ENCODE assay signal across 9 cellular contexts in the genomic region with DNA sequence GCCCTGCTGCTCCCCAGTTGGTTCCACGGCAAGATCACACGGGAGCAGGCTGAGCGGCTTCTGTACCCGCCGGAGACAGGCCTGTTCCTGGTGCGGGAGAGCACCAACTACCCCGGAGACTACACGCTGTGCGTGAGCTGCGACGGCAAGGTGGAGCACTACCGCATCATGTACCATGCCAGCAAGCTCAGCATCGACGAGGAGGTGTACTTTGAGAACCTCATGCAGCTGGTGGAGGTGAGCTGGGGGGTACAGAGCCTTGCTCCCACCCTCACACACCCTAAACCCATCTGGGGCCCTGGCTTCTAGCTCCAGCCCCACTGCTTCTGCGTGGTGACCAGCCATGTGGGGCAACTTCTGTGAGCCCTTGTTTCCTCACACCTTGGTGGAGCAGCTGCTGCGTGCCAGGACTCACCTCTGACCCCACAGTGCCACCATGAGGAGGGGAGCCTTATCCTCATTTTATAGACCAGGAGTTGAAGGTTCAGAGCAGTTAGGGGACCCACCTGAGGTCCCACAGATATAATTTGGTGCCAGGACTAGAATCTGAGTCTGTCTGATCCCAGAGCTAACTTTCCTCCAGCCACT. TPM values are rescaled to one million over a fixed set of nuclear protein-coding genes. Genes with fewer than 3 reads are reported as not detected.
DNase-seq lines count a peak whose midpoint lies in the region; ATAC-seq, FAIRE-seq and TF ChIP-seq lines count a peak whose summit lies in the region.
"Had no signal": no experiment of that assay in that cellular context is flagged by ENCODE, and none has a peak within 500 bp of the region (broad histone marks: within the 10 kb centered on the region; RNA-seq: fewer than 3 reads in every experiment).

No MANE protein-coding gene starts in this region.

- DNase-seq in HepG2 (ENCODE audit: low spot score): no peak
- peak; percentile 65 for DNase-seq in OCI-LY7 (ENCODE audit: low spot score)
- DNase-seq in epithelial cell of prostate (ENCODE audit: low read depth, low spot score): no peak
- no peak for DNase-seq in trophoblast cell
- DNase-seq in aorta: no peak
- no peak for DNase-seq in hippocampal formation (lab: John Stamatoyannopoulos, UW)
- DNase-seq: NCI-H1694 treated with DMSO at 0.1 percent for 48 hours had no signal

- H2BK120ac ChIP-seq in trophoblast cell (ENCODE audit: insufficient read depth, low read length, poor library complexity): no peak overlapping the region

- H3K27ac ChIP-seq in liver (ENCODE audit: low read depth in 1 of 2, low read length in 2 of 2) (peak overlapping the region; percentile 76 to 77), HepG2 (ENCODE audit: extremely low read length, insufficient read depth, low read length) (no peak overlapping the region), OCI-LY7 (ENCODE audit: low read depth, low read length, poor library complexity, severe bottlenecking) (peak overlapping the region; percentile 61), epithelial cell of prostate (peak overlapping the region; percentile 88), trophoblast cell (ENCODE audit: low read depth, low read length) (no peak overlapping the region), aorta (ENCODE audit: low read depth in 1 of 2, low read length in 2 of 2) (no peak overlapping the region)

- FAIRE-seq in HepG2 (lab: Jason Lieb, UNC): no peak

- 81% methylated on average over 16 of the region's 16 CpGs for WGBS in liver
- WGBS in HepG2 (ENCODE audit: low lambda C conversion rate): 98% methylated on average over 14 of the region's 16 CpGs
- WGBS in trophoblast cell (ENCODE audit: extremely low coverage, insufficient coverage, insufficient read length): no CpG with 5 or more reads among the region's 16 CpGs
- WGBS in aorta, 2 donors: 86 to 87% methylated on average over 16 of the region's 16 CpGs

- TF ChIP-seq RAD21 in liver (IDR thresholded peaks at IDR 0.05): no peak
- TF ChIP-seq RAD21 in HepG2 (CRISPR knock-in tag; IDR thresholded peaks at IDR 0.05): no peak

- H3K9me3 ChIP-seq in liver (ENCODE audit: control insufficient read depth in 4 of 4, low read length in 3 of 4) (no peaks in the 10 kb centered on the region), HepG2 (ENCODE audit: low read length) (no peaks in the 10 kb centered on the region), OCI-LY7 (ENCODE audit: low read length) (no peaks in the 10 kb centered on the region), trophoblast cell (ENCODE audit: insufficient read depth, low read depth, low read length) (no peaks in the 10 kb centered on the region), aorta (ENCODE audit: control insufficient read depth, low read length) (no peaks in the 10 kb centered on the region)

- peak overlapping the region in 1 of 2 donors; percentile 10 for H3K9ac ChIP-seq in liver (ENCODE audit: low read depth in 1 of 2, low read length in 2 of 2)
- no peak overlapping the region for H3K9ac ChIP-seq in HepG2 (ENCODE audit: insufficient read depth, low read depth, low read length)
- no peak overlapping the region for H3K9ac ChIP-seq in trophoblast cell (ENCODE audit: low read length)

- no peak overlapping the region for H3K14ac ChIP-seq in trophoblast cell (ENCODE audit: low read length)

- no peak overlapping the region for H2BK12ac ChIP-seq in trophoblast cell (ENCODE audit: low read length)

- H2AFZ ChIP-seq in HepG2 (ENCODE audit: low read length) (no peak overlapping the region), OCI-LY7 (ENCODE audit: low read length) (no peak overlapping the region), trophoblast cell (ENCODE audit: insufficient read depth, low read length, poor library complexity) (no peak overlapping the region)

- H3K27me3 ChIP-seq in liver (ENCODE audit: control insufficient read depth in 4 of 4, insufficient read depth in 4 of 4, low read length in 3 of 4) (no peaks in the 10 kb centered on the region), HepG2 (ENCODE audit: control insufficient read depth in 1 of 2, insufficient read depth in 2 of 2, low read length in 2 of 2) (no peaks in the 10 kb centered on the region), trophoblast cell (ENCODE audit: insufficient read depth, low read length) (no peaks in the 10 kb centered on the region), aorta (ENCODE audit: control insufficient read depth in 1 of 2, insufficient read depth in 2 of 2, low read length in 1 of 2) (no peaks in the 10 kb centered on the region)

- no peak overlapping the region for H3K4ac ChIP-seq in trophoblast cell (ENCODE audit: low read depth, low read length)

- no peak overlapping the region for H4K12ac ChIP-seq in trophoblast cell (ENCODE audit: low read depth, low read length)

- BruUV-seq in HepG2 (replicated peaks; lab: Mats Ljungman, UMichigan) (no TSS peak), OCI-LY7 (replicated peaks; lab: Mats Ljungman, UMichigan) (no TSS peak)

- no peaks in the 10 kb centered on the region for H3K79me1 ChIP-seq in trophoblast cell (ENCODE audit: low read length)

- H3K23ac ChIP-seq in trophoblast cell (ENCODE audit: low read length): no peak overlapping the region

- H4K20me1 ChIP-seq in HepG2 (ENCODE audit: insufficient read depth, low read length): no peaks in the 10 kb centered on the region; the same call in 1 of the 2 replicates
- H4K20me1 ChIP-seq in OCI-LY7 (ENCODE audit: insufficient read depth, low read length): peaks cover 14% of the 10 kb centered on the region; the same call in 1 of the 2 replicates

- CTCF ChIA-PET in HepG2 (lab: Yijun Ruan, JAX; ENCODE audit: low intra/inter-chr PET ratio, low total read pairs): interaction anchor here (1.3 to 2.5 kb wide), 2 partner anchors 22 to 28 kb away, joined by 6 to 56 read pairs; no protein-coding TSS in a partner anchor
- CTCF ChIA-PET in OCI-LY7 (lab: Charles Lee; ENCODE audit: unreplicated experiment): interaction anchor here (0.6 to 1.8 kb wide), 6 partner anchors 12 to 22 kb away, joined by 4 to 8 read pairs (median 6); no protein-coding TSS in a partner anchor

- H3K4me1 ChIP-seq in liver (ENCODE audit: control insufficient read depth in 4 of 4, insufficient read depth in 4 of 4, low read length in 3 of 4): peaks cover 23 to 61% (median 51%) of the 10 kb centered on the region in 4 donors
- peaks cover 13% of the 10 kb centered on the region for H3K4me1 ChIP-seq in HepG2 (ENCODE audit: insufficient read depth, low read length)
- H3K4me1 ChIP-seq in OCI-LY7 (ENCODE audit: insufficient read depth, low read length, poor library complexity, severe bottlenecking): peaks cover 61% of the 10 kb centered on the region
- H3K4me1 ChIP-seq in trophoblast cell (ENCODE audit: control insufficient read depth in 1 of 2, insufficient read depth in 2 of 2, low read length in 2 of 2): no peaks in the 10 kb centered on the region
- H3K4me1 ChIP-seq in aorta (ENCODE audit: control insufficient read depth in 1 of 2, insufficient read depth in 2 of 2, low read length in 2 of 2): no peaks in the 10 kb centered on the region

- H3K36me3 ChIP-seq in liver (ENCODE audit: control insufficient read depth in 4 of 4, insufficient read depth in 3 of 4, low read depth in 1 of 4, low read length in 3 of 4) (peaks cover 8 to 39% (median 27%) of the 10 kb centered on the region in 4 donors), HepG2 (replicated peaks in 1 of 2; ENCODE audit: control insufficient read depth in 1 of 2, insufficient read depth in 2 of 2, low read length in 2 of 2) (peaks cover 20 to 41% of the 10 kb centered on the region in 2 experiments), OCI-LY7 (ENCODE audit: insufficient read depth, low read length) (peaks cover 92% of the 10 kb centered on the region), trophoblast cell (ENCODE audit: control insufficient read depth in 1 of 2, insufficient read depth in 2 of 2, low read length in 2 of 2) (peaks cover 56 to 59% of the 10 kb centered on the region in 2 experiments), aorta (ENCODE audit: control insufficient read depth in 1 of 2, insufficient read depth in 2 of 2, low read length in 1 of 2) (peaks cover 0 to 1% of the 10 kb centered on the region in 2 donors)

- ATAC-seq in HepG2 (no peak), GM21390 (IDR thresholded peaks at IDR 0.05; ENCODE audit: unreplicated experiment) (no peak), aorta (ENCODE audit: low FRiP score) (no peak)

- H3K4me2 ChIP-seq in HepG2 (ENCODE audit: low read depth, low read length): no peak overlapping the region
- peak overlapping the region; percentile 49; the same call in 1 of the 2 replicates for H3K4me2 ChIP-seq in OCI-LY7 (ENCODE audit: low read length)
- H3K4me2 ChIP-seq in trophoblast cell (ENCODE audit: low read length): no peak overlapping the region

- no peak overlapping the region for H4K8ac ChIP-seq in trophoblast cell (ENCODE audit: low read depth, low read length)

- no peak for TF ChIP-seq POLR2A in HepG2 (IDR thresholded peaks at IDR 0.05; ENCODE audit: insufficient read depth in 1 of 2, low read depth in 2 of 2, low read length in 2 of 2)

- no peak for TF ChIP-seq EP300 in HepG2 (IDR thresholded peaks at IDR 0.05; ENCODE audit: low read depth in 2 of 2, low read length in 2 of 2)
- TF ChIP-seq EP300 in HepG2 (CRISPR knock-in tag; IDR thresholded peaks at IDR 0.05; ENCODE audit: borderline replicate concordance): no peak

- no peaks in the 10 kb centered on the region for H3K9me2 ChIP-seq in OCI-LY7 (ENCODE audit: insufficient read depth, low read length)

- intact Hi-C loops in HepG2 (cut with micrococcal nuclease; ENCODE audit: unreplicated experiment) (no loop called here), OCI-LY7 (cut with micrococcal nuclease; ENCODE audit: unreplicated experiment) (no loop called here), aorta (cut with DNase I) (no loop called here)

- no peak overlapping the region for H4K91ac ChIP-seq in trophoblast cell (ENCODE audit: low read depth, low read length)

- no peak overlapping the region for H3K4me3 ChIP-seq in liver (ENCODE audit: low read depth in 1 of 3, low read length in 3 of 3)
- no peak overlapping the region for H3K4me3 ChIP-seq in HepG2 (replicated peaks in 1 of 3; ENCODE audit: insufficient read depth in 1 of 3, low read depth in 2 of 3, low read length in 3 of 3)
- H3K4me3 ChIP-seq in OCI-LY7 (ENCODE audit: low read depth, low read length, poor library complexity, severe bottlenecking): no peak overlapping the region
- H3K4me3 ChIP-seq in trophoblast cell (ENCODE audit: low read depth, low read length): no peak overlapping the region
- no peak overlapping the region for H3K4me3 ChIP-seq in aorta (ENCODE audit: low read length in 2 of 2)

- POLR2A ChIA-PET in HepG2 (lab: Yijun Ruan, JAX): no interaction called here
- POLR2A ChIA-PET in OCI-LY7 (lab: Charles Lee): interaction anchor here (0.6 to 1.3 kb wide), 6 partner anchors 11 to 201 kb away, joined by 3 to 9 read pairs (median 6); no protein-coding TSS in a partner anchor

- no peak overlapping the region for H3K18ac ChIP-seq in trophoblast cell (ENCODE audit: low read length)

- H2BK5ac ChIP-seq in trophoblast cell (ENCODE audit: low read depth, low read length, poor library complexity): no peak overlapping the region

- no peak overlapping the region for H2AK5ac ChIP-seq in trophoblast cell (ENCODE audit: low read length)

- in situ Hi-C loops in HepG2 (cut with HindIII; ENCODE audit: extremely low pct_ligation_motif_present, low pct_unique_long_range_greater_than_20kb): no loop called here

- TF ChIP-seq CTCF in liver (IDR thresholded peaks at IDR 0.05; ENCODE audit: low read depth, low read length, missing input control): peak; percentile 12
- TF ChIP-seq CTCF in HepG2 (CRISPR knock-in tag; IDR thresholded peaks at IDR 0.05): no peak
- TF ChIP-seq CTCF in OCI-LY7 (conservative IDR thresholded peaks at IDR 0.05; ENCODE audit: low read length): peak; percentile 47

- H3K79me2 ChIP-seq in HepG2 (ENCODE audit: insufficient read depth, low read length) (no peaks in the 10 kb centered on the region), OCI-LY7 (ENCODE audit: insufficient read depth, low read depth, low read length) (peaks cover 39% of the 10 kb centered on the region), trophoblast cell (ENCODE audit: control insufficient read depth, insufficient read depth, low read length, poor library complexity) (no peaks in the 10 kb centered on the region)

RNA-seq across cellular contexts. Expression of a gene that starts 13.3 kb away (rescaled TPM):
- total RNA-seq in liver (under 1 TPM in 1 of 2 donors, not detected in 1; 0.08 TPM), HepG2 (2016; rRNA removed; fragmentation: Illumina TruSeq; extraction: Trizol) (not detected in 2 replicates), OCI-LY7 (2022) (0.37 and 0.38 TPM in 2 replicates), aorta (under 1 TPM in 1 of 2 donors, not detected in 1; 0.30 TPM)
- polyA plus RNA-seq in liver (not detected), HepG2 (2011; rRNA removed) (not detected in 2 replicates), aorta (under 1 TPM in 1 of 2 donors, not detected in 1; 0.15 TPM)
- not detected in 2 replicates for total RNA-seq in HepG2 (2016; cell fraction: cytosol; rRNA removed; fragmentation: Illumina TruSeq; extraction: Trizol; ENCODE audit: low read depth)
- not detected in 2 replicates for total RNA-seq in HepG2 (2016; cell fraction: insoluble cytoplasmic fraction; rRNA removed; fragmentation: Illumina TruSeq; extraction: Trizol)
- total RNA-seq in HepG2 (2016; cell fraction: membrane; rRNA removed; fragmentation: Illumina TruSeq; extraction: Trizol): not detected in 2 replicates
- not detected in 2 replicates for total RNA-seq in HepG2 (2016; cell fraction: nucleus; rRNA removed; fragmentation: Illumina TruSeq; extraction: Trizol)
- polyA plus RNA-seq in HepG2 (2011; cell fraction: cytosol; rRNA removed): not detected in 2 replicates
- polyA plus RNA-seq in HepG2 (2011; cell fraction: nucleus; rRNA removed): 0.17 and 0.26 TPM in 2 replicates
- polyA plus RNA-seq in HepG2 (2012): not detected in 2 replicates
- polyA plus RNA-seq in HepG2 (2016; cell fraction: cytosol; fragmentation: Illumina TruSeq; extraction: Trizol; ENCODE audit: low read depth): not detected in 2 replicates
- not detected in 2 replicates for polyA plus RNA-seq in HepG2 (2016; cell fraction: insoluble cytoplasmic fraction; fragmentation: Illumina TruSeq; extraction: Trizol; ENCODE audit: low read depth)
- not detected in 2 replicates for polyA plus RNA-seq in HepG2 (2016; cell fraction: membrane; fragmentation: Illumina TruSeq; extraction: Trizol; ENCODE audit: low read depth)
- not detected in 2 replicates for polyA plus RNA-seq in HepG2 (2016; cell fraction: nucleus; fragmentation: Illumina TruSeq; extraction: Trizol; ENCODE audit: insufficient read depth, low read depth)
- polyA minus RNA-seq in HepG2 (2011; rRNA and poly(A)+ RNA removed; ENCODE audit: low replicate concordance): 0.07 TPM in 1 of 2 replicates, not detected in the other
- polyA minus RNA-seq in HepG2 (2011; cell fraction: cytosol; rRNA and poly(A)+ RNA removed): not detected in 2 replicates
- polyA minus RNA-seq in HepG2 (2011; cell fraction: nucleus; rRNA and poly(A)+ RNA removed): not detected in 2 replicates
- 0.09 TPM in 1 of 2 replicates, not detected in the other for total RNA-seq in OCI-LY7 (2014; rRNA removed; shearing (Covaris generic))
- polyA plus RNA-seq in trophoblast cell (2013): not detected in 2 replicates

RNA-seq across cellular contexts. Expression of a gene that starts 17.5 kb away (rescaled TPM):
- 10 to 100 TPM; 19.0 to 41.7 TPM for total RNA-seq in liver
- 10 to 100 TPM in 1 of 2 donors, 1 to 10 TPM in 1; 6.9 to 29.3 TPM for polyA plus RNA-seq in liver
- total RNA-seq in HepG2 (2016; rRNA removed; fragmentation: Illumina TruSeq; extraction: Trizol): 20.6 and 21.3 TPM in 2 replicates
- 8.5 and 9.2 TPM in 2 replicates for total RNA-seq in HepG2 (2016; cell fraction: cytosol; rRNA removed; fragmentation: Illumina TruSeq; extraction: Trizol; ENCODE audit: low read depth)
- 17.5 and 21.5 TPM in 2 replicates for total RNA-seq in HepG2 (2016; cell fraction: insoluble cytoplasmic fraction; rRNA removed; fragmentation: Illumina TruSeq; extraction: Trizol)
- total RNA-seq in HepG2 (2016; cell fraction: membrane; rRNA removed; fragmentation: Illumina TruSeq; extraction: Trizol): 24.6 and 31.5 TPM in 2 replicates
- 22.6 and 23.4 TPM in 2 replicates for total RNA-seq in HepG2 (2016; cell fraction: nucleus; rRNA removed; fragmentation: Illumina TruSeq; extraction: Trizol)
- 12.5 and 18.8 TPM in 2 replicates for polyA plus RNA-seq in HepG2 (2011; rRNA removed)
- 13.9 and 14.0 TPM in 2 replicates for polyA plus RNA-seq in HepG2 (2011; cell fraction: cytosol; rRNA removed)
- polyA plus RNA-seq in HepG2 (2011; cell fraction: nucleus; rRNA removed): 67.4 and 72.0 TPM in 2 replicates
- polyA plus RNA-seq in HepG2 (2012): 26.5 and 39.5 TPM in 2 replicates
- 10.3 and 12.4 TPM in 2 replicates for polyA plus RNA-seq in HepG2 (2016; cell fraction: cytosol; fragmentation: Illumina TruSeq; extraction: Trizol; ENCODE audit: low read depth)
- 42.9 and 49.6 TPM in 2 replicates for polyA plus RNA-seq in HepG2 (2016; cell fraction: insoluble cytoplasmic fraction; fragmentation: Illumina TruSeq; extraction: Trizol; ENCODE audit: low read depth)
- polyA plus RNA-seq in HepG2 (2016; cell fraction: membrane; fragmentation: Illumina TruSeq; extraction: Trizol; ENCODE audit: low read depth): 24.4 and 34.3 TPM in 2 replicates
- 80.5 and 84.1 TPM in 2 replicates for polyA plus RNA-seq in HepG2 (2016; cell fraction: nucleus; fragmentation: Illumina TruSeq; extraction: Trizol; ENCODE audit: insufficient read depth, low read depth)
- polyA minus RNA-seq in HepG2 (2011; rRNA and poly(A)+ RNA removed; ENCODE audit: low replicate concordance): 34.0 and 51.8 TPM in 2 replicates
- 19.3 and 20.3 TPM in 2 replicates for polyA minus RNA-seq in HepG2 (2011; cell fraction: cytosol; rRNA and poly(A)+ RNA removed)
- 23.4 and 28.1 TPM in 2 replicates for polyA minus RNA-seq in HepG2 (2011; cell fraction: nucleus; rRNA and poly(A)+ RNA removed)
- 106 and 112 TPM in 2 replicates for total RNA-seq in OCI-LY7 (2014; rRNA removed; shearing (Covaris generic))
- total RNA-seq in OCI-LY7 (2022): 318 and 355 TPM in 2 replicates
- polyA plus RNA-seq in trophoblast cell (2013): 25.3 and 25.5 TPM in 2 replicates
- total RNA-seq in aorta: 10 to 100 TPM; 34.9 to 55.2 TPM
- 10 to 100 TPM; 21.8 to 29.8 TPM for polyA plus RNA-seq in aorta

RNA-seq across cellular contexts. Expression of a gene that starts 27.1 kb away (rescaled TPM):
- not detected for total RNA-seq in liver
- polyA plus RNA-seq in liver: not detected
- total RNA-seq in HepG2 (2016; rRNA removed; fragmentation: Illumina TruSeq; extraction: Trizol): not detected in 2 replicates
- not detected in 2 replicates for total RNA-seq in HepG2 (2016; cell fraction: cytosol; rRNA removed; fragmentation: Illumina TruSeq; extraction: Trizol; ENCODE audit: low read depth)
- not detected in 2 replicates for total RNA-seq in HepG2 (2016; cell fraction: insoluble cytoplasmic fraction; rRNA removed; fragmentation: Illumina TruSeq; extraction: Trizol)
- not detected in 2 replicates for total RNA-seq in HepG2 (2016; cell fraction: membrane; rRNA removed; fragmentation: Illumina TruSeq; extraction: Trizol)
- total RNA-seq in HepG2 (2016; cell fraction: nucleus; rRNA removed; fragmentation: Illumina TruSeq; extraction: Trizol): not detected in 2 replicates
- not detected in 2 replicates for polyA plus RNA-seq in HepG2 (2011; rRNA removed)
- polyA plus RNA-seq in HepG2 (2011; cell fraction: cytosol; rRNA removed): not detected in 2 replicates
- polyA plus RNA-seq in HepG2 (2011; cell fraction: nucleus; rRNA removed): 0.05 TPM in 1 of 2 replicates, not detected in the other
- not detected in 2 replicates for polyA plus RNA-seq in HepG2 (2012)
- not detected in 2 replicates for polyA plus RNA-seq in HepG2 (2016; cell fraction: cytosol; fragmentation: Illumina TruSeq; extraction: Trizol; ENCODE audit: low read depth)
- not detected in 2 replicates for polyA plus RNA-seq in HepG2 (2016; cell fraction: insoluble cytoplasmic fraction; fragmentation: Illumina TruSeq; extraction: Trizol; ENCODE audit: low read depth)
- polyA plus RNA-seq in HepG2 (2016; cell fraction: membrane; fragmentation: Illumina TruSeq; extraction: Trizol; ENCODE audit: low read depth): not detected in 2 replicates
- polyA plus RNA-seq in HepG2 (2016; cell fraction: nucleus; fragmentation: Illumina TruSeq; extraction: Trizol; ENCODE audit: insufficient read depth, low read depth): not detected in 2 replicates
- not detected in 2 replicates for polyA minus RNA-seq in HepG2 (2011; rRNA and poly(A)+ RNA removed; ENCODE audit: low replicate concordance)
- not detected in 2 replicates for polyA minus RNA-seq in HepG2 (2011; cell fraction: cytosol; rRNA and poly(A)+ RNA removed)
- polyA minus RNA-seq in HepG2 (2011; cell fraction: nucleus; rRNA and poly(A)+ RNA removed): not detected in 2 replicates
- 0.35 and 0.57 TPM in 2 replicates for total RNA-seq in OCI-LY7 (2014; rRNA removed; shearing (Covaris generic))
- 1.5 and 2.1 TPM in 2 replicates for total RNA-seq in OCI-LY7 (2022)
- polyA plus RNA-seq in trophoblast cell (2013): 0.03 TPM in 2 replicates
- total RNA-seq in aorta: not detected
- under 1 TPM; 0.05 to 0.13 TPM for polyA plus RNA-seq in aorta

RNA-seq across cellular contexts. Expression of a gene that starts 43.6 kb away (rescaled TPM):
- total RNA-seq in liver (10 to 100 TPM; 15.4 to 35.5 TPM), HepG2 (2016; rRNA removed; fragmentation: Illumina TruSeq; extraction: Trizol) (8.2 and 15.2 TPM in 2 replicates), OCI-LY7 (2022) (30.2 and 46.4 TPM in 2 replicates), aorta (10 to 100 TPM; 19.3 to 31.6 TPM)
- polyA plus RNA-seq in liver (10 to 100 TPM; 13.1 to 27.5 TPM), HepG2 (2011; rRNA removed) (23.7 and 25.1 TPM in 2 replicates), aorta (10 to 100 TPM; 17.7 to 43.6 TPM)
- 7.6 and 8.1 TPM in 2 replicates for total RNA-seq in HepG2 (2016; cell fraction: cytosol; rRNA removed; fragmentation: Illumina TruSeq; extraction: Trizol; ENCODE audit: low read depth)
- 8.9 and 14.6 TPM in 2 replicates for total RNA-seq in HepG2 (2016; cell fraction: insoluble cytoplasmic fraction; rRNA removed; fragmentation: Illumina TruSeq; extraction: Trizol)
- 17.8 and 17.9 TPM in 2 replicates for total RNA-seq in HepG2 (2016; cell fraction: membrane; rRNA removed; fragmentation: Illumina TruSeq; extraction: Trizol)
- 13.8 and 17.0 TPM in 2 replicates for total RNA-seq in HepG2 (2016; cell fraction: nucleus; rRNA removed; fragmentation: Illumina TruSeq; extraction: Trizol)
- polyA plus RNA-seq in HepG2 (2011; cell fraction: cytosol; rRNA removed): 10.1 and 12.4 TPM in 2 replicates
- polyA plus RNA-seq in HepG2 (2011; cell fraction: nucleus; rRNA removed): 149 and 163 TPM in 2 replicates
- 11.8 and 16.1 TPM in 2 replicates for polyA plus RNA-seq in HepG2 (2012)
- 9.7 and 10.4 TPM in 2 replicates for polyA plus RNA-seq in HepG2 (2016; cell fraction: cytosol; fragmentation: Illumina TruSeq; extraction: Trizol; ENCODE audit: low read depth)
- polyA plus RNA-seq in HepG2 (2016; cell fraction: insoluble cytoplasmic fraction; fragmentation: Illumina TruSeq; extraction: Trizol; ENCODE audit: low read depth): 7.6 and 10.2 TPM in 2 replicates
- polyA plus RNA-seq in HepG2 (2016; cell fraction: membrane; fragmentation: Illumina TruSeq; extraction: Trizol; ENCODE audit: low read depth): 15.2 and 26.1 TPM in 2 replicates
- polyA plus RNA-seq in HepG2 (2016; cell fraction: nucleus; fragmentation: Illumina TruSeq; extraction: Trizol; ENCODE audit: insufficient read depth, low read depth): 43.8 and 44.9 TPM in 2 replicates
- polyA minus RNA-seq in HepG2 (2011; rRNA and poly(A)+ RNA removed; ENCODE audit: low replicate concordance): 13.8 and 70.3 TPM in 2 replicates
- polyA minus RNA-seq in HepG2 (2011; cell fraction: cytosol; rRNA and poly(A)+ RNA removed): 4.8 and 5.1 TPM in 2 replicates
- polyA minus RNA-seq in HepG2 (2011; cell fraction: nucleus; rRNA and poly(A)+ RNA removed): 11.6 and 13.2 TPM in 2 replicates
- total RNA-seq in OCI-LY7 (2014; rRNA removed; shearing (Covaris generic)): 22.2 and 31.7 TPM in 2 replicates
- 9.3 and 10.1 TPM in 2 replicates for polyA plus RNA-seq in trophoblast cell (2013)

RNA-seq across cellular contexts. Expression of a gene that starts 50.7 kb away (rescaled TPM):
- total RNA-seq in liver (10 to 100 TPM in 1 of 2 donors, not detected in 1; 32.5 TPM), HepG2 (2016; rRNA removed; fragmentation: Illumina TruSeq; extraction: Trizol) (not detected in 2 replicates), OCI-LY7 (2022) (not detected in 2 replicates), aorta (not detected)
- polyA plus RNA-seq in liver (10 to 100 TPM; 21.8 to 31.7 TPM), HepG2 (2011; rRNA removed) (0.07 and 0.09 TPM in 2 replicates), aorta (not detected)
- total RNA-seq in HepG2 (2016; cell fraction: cytosol; rRNA removed; fragmentation: Illumina TruSeq; extraction: Trizol; ENCODE audit: low read depth): not detected in 2 replicates
- total RNA-seq in HepG2 (2016; cell fraction: insoluble cytoplasmic fraction; rRNA removed; fragmentation: Illumina TruSeq; extraction: Trizol): not detected in 2 replicates
- total RNA-seq in HepG2 (2016; cell fraction: membrane; rRNA removed; fragmentation: Illumina TruSeq; extraction: Trizol): not detected in 2 replicates
- total RNA-seq in HepG2 (2016; cell fraction: nucleus; rRNA removed; fragmentation: Illumina TruSeq; extraction: Trizol): not detected in 2 replicates
- polyA plus RNA-seq in HepG2 (2011; cell fraction: cytosol; rRNA removed): 0.03 and 0.13 TPM in 2 replicates
- 0.03 TPM in 1 of 2 replicates, not detected in the other for polyA plus RNA-seq in HepG2 (2011; cell fraction: nucleus; rRNA removed)
- 0.12 and 0.23 TPM in 2 replicates for polyA plus RNA-seq in HepG2 (2012)
- polyA plus RNA-seq in HepG2 (2016; cell fraction: cytosol; fragmentation: Illumina TruSeq; extraction: Trizol; ENCODE audit: low read depth): not detected in 2 replicates
- polyA plus RNA-seq in HepG2 (2016; cell fraction: insoluble cytoplasmic fraction; fragmentation: Illumina TruSeq; extraction: Trizol; ENCODE audit: low read depth): not detected in 2 replicates
- polyA plus RNA-seq in HepG2 (2016; cell fraction: membrane; fragmentation: Illumina TruSeq; extraction: Trizol; ENCODE audit: low read depth): not detected in 2 replicates
- polyA plus RNA-seq in HepG2 (2016; cell fraction: nucleus; fragmentation: Illumina TruSeq; extraction: Trizol; ENCODE audit: insufficient read depth, low read depth): not detected in 2 replicates
- polyA minus RNA-seq in HepG2 (2011; rRNA and poly(A)+ RNA removed; ENCODE audit: low replicate concordance): 0.05 TPM in 1 of 2 replicates, not detected in the other
- polyA minus RNA-seq in HepG2 (2011; cell fraction: cytosol; rRNA and poly(A)+ RNA removed): not detected in 2 replicates
- not detected in 2 replicates for polyA minus RNA-seq in HepG2 (2011; cell fraction: nucleus; rRNA and poly(A)+ RNA removed)
- total RNA-seq in OCI-LY7 (2014; rRNA removed; shearing (Covaris generic)): not detected in 2 replicates
- not detected in 2 replicates for polyA plus RNA-seq in trophoblast cell (2013)

Comparison
In these comparisons a context has a peak if more than half of its experiments do, and no peak if none do; other contexts are left out.
1. H3K27ac ChIP-seq: peak in liver (2 of 2), OCI-LY7 (single experiment) and epithelial cell of prostate (single experiment); none in HepG2 (single experiment), trophoblast cell (single experiment) and aorta (0 of 2).